ENCODE assay signal across 15 cellular contexts in genomic region chr21:39126486-39126806, GRCh38. TPM values are rescaled to one million over a fixed set of nuclear protein-coding genes. Genes with fewer than 3 reads are reported as not detected.
DNase-seq lines count a peak whose midpoint lies in the region; ATAC-seq, FAIRE-seq and TF ChIP-seq lines count a peak whose summit lies in the region.
"Had no signal": no experiment of that assay in that cellular context is flagged by ENCODE, and none has a peak within 500 bp of the region (broad histone marks: within the 10 kb centered on the region; RNA-seq: fewer than 3 reads in every experiment).

No MANE protein-coding gene starts in this region.

- no peaks in the 10 kb centered on the region for H3K36me3 Mint-ChIP-seq in activated CD8-positive, alpha-beta memory T cell treated with anti-CD3 and anti-CD28 coated beads, Interleukin-2, amount 10 ng/mL, durations not matched to agents 7 days and 5 days
- H3K36me3 Mint-ChIP-seq in activated CD4-positive, alpha-beta memory T cell treated with anti-CD3 and anti-CD28 coated beads, Interleukin-2, amount 10 ng/mL, durations not matched to agents 7 days and 5 days (ENCODE audit: low read depth): no peaks in the 10 kb centered on the region
- H3K36me3 Mint-ChIP-seq: CD8-positive, alpha-beta memory T cell had no signal

- no peak overlapping the region; the same call in 1 of the 2 replicates for H4K8ac ChIP-seq in H1 (ENCODE audit: extremely low read depth, insufficient read depth, low read length)

- H3K4me1 ChIP-seq in A549 (no peaks in the 10 kb centered on the region), Panc1 (ENCODE audit: control insufficient read depth, insufficient read depth, low read length) (no peaks in the 10 kb centered on the region), H1 (replicated peaks in 1 of 4; ENCODE audit: control insufficient read depth in 3 of 4, insufficient read depth in 4 of 4, low read length in 3 of 4) (peaks cover 0 to 4% (median 2%) of the 10 kb centered on the region in 4 experiments; a peak in 5 of 7 replicates), PC-9 (replicated peaks; ENCODE audit: insufficient read depth) (no peaks in the 10 kb centered on the region)

- H3K9me3 ChIP-seq in A549 (no peaks in the 10 kb centered on the region; the same call in 2 of the 3 replicates), Panc1 (ENCODE audit: control insufficient read depth, insufficient read depth, low read depth, low read length) (no peaks in the 10 kb centered on the region), H1 (ENCODE audit: insufficient read depth in 2 of 2, low read depth in 1 of 2, low read length in 1 of 2) (peaks cover 0 to 6% of the 10 kb centered on the region in 2 experiments; a peak in 1 of 4 replicates), PC-9 (ENCODE audit: insufficient read depth, low read depth) (no peaks in the 10 kb centered on the region)
- H3K9me3 ChIP-seq: SK-N-SH had no signal

- H3K79me1 ChIP-seq in H1 (ENCODE audit: low read depth, low read length): no peaks in the 10 kb centered on the region

- 0 out of 2 replicates have a peak overlapping the region, but pooled peaks have one; percentile 24 for H3K18ac ChIP-seq in H1 (ENCODE audit: extremely low read depth, low read length)

- 87% methylated on average over 3 of the region's 4 CpGs for WGBS in A549 (ENCODE audit: missing lambda C conversion rate)
- WGBS in H1 (ENCODE audit: extremely low coverage in 1 of 2, insufficient coverage in 1 of 2, insufficient read length in 1 of 2, insufficient replicate concordance in 2 of 2, low coverage in 1 of 2, low lambda C conversion rate in 2 of 2, missing lambda C conversion rate in 1 of 2), 2 experiments: 78% methylated on average over 4 of the region's 4 CpGs; no CpG with 5 or more reads in 1 of the 2 experiments

- H3K27ac ChIP-seq in A549 (peak overlapping the region; percentile 10 to 60; a peak in 3 of 6 replicates), Panc1 (ENCODE audit: low read length) (no peak overlapping the region), H1 (ENCODE audit: low read depth, low read length) (no peak overlapping the region), PC-9 (no peak overlapping the region)
- H3K27ac ChIP-seq: C4-2B had no signal

- TF ChIP-seq CTCF in A549 (IDR thresholded peaks at IDR 0.05) (no peak), Panc1 (IDR thresholded peaks at IDR 0.05) (no peak), H1 (IDR thresholded peaks at IDR 0.05; ENCODE audit: control extremely low read depth in 1 of 3, insufficient read depth in 1 of 3, low read depth in 1 of 3, low read length in 3 of 3) (no peak; a peak in 1 of 4 replicates), PC-9 (conservative IDR thresholded peaks at IDR 0.05) (no peak)

- no peak overlapping the region for H4K91ac ChIP-seq in H1 (replicated peaks; ENCODE audit: insufficient read length, low read length)

- in situ Hi-C loops in Panc1 (cut with HindIII; ENCODE audit: low pct_unique_long_range_greater_than_20kb, low sequenced_read_pairs): no loop called here

- no peaks in the 10 kb centered on the region for H3K9me3 Mint-ChIP-seq in activated CD8-positive, alpha-beta memory T cell treated with anti-CD3 and anti-CD28 coated beads, Interleukin-2, amount 10 ng/mL, durations not matched to agents 7 days and 5 days (ENCODE audit: low read depth)
- no peaks in the 10 kb centered on the region for H3K9me3 Mint-ChIP-seq in activated CD4-positive, alpha-beta memory T cell treated with anti-CD3 and anti-CD28 coated beads, Interleukin-2, amount 10 ng/mL, durations not matched to agents 7 days and 5 days
- H3K9me3 Mint-ChIP-seq: HFFc6 had no signal

- CTCF ChIA-PET in activated CD8-positive, alpha-beta memory T cell treated with anti-CD3 and anti-CD28 coated beads, Interleukin-2, amount 10 ng/mL, durations not matched to agents 7 days and 5 days (lab: Charles Lee): interaction anchor here (1.8 kb wide), 1 partner anchor 391 kb away, joined by 11 read pairs; no protein-coding TSS in a partner anchor
- CTCF ChIA-PET in A549 (lab: Yijun Ruan, JAX): interaction anchor here (0.9 to 2.3 kb wide), 16 partner anchors 9 to 521 kb away, joined by 3 to 10 read pairs (median 4); no protein-coding TSS in a partner anchor
- CTCF ChIA-PET in Panc1 (lab: Charles Lee): interaction anchor here (0.7 kb wide), 1 partner anchor 623 kb away, joined by 3 read pairs; no protein-coding TSS in a partner anchor
- CTCF ChIA-PET in H1 (lab: Charles Lee; ENCODE audit: partially characterized antibody): interaction anchor here (0.6 to 2.8 kb wide), 31 partner anchors 8 to 1051 kb away, joined by 3 to 18 read pairs (median 3); no protein-coding TSS in a partner anchor
- CTCF ChIA-PET in activated CD4-positive, alpha-beta memory T cell treated with anti-CD3 and anti-CD28 coated beads, Interleukin-2, amount 10 ng/mL, durations not matched to agents 7 days and 5 days (lab: Charles Lee): interaction anchor here (1.5 kb wide), 1 partner anchor 457 kb away, joined by 4 read pairs; no protein-coding TSS in a partner anchor
- CTCF ChIA-PET in PC-9 (lab: Charles Lee): interaction anchor here (1.0 kb wide), 1 partner anchor 126 kb away, joined by 3 read pairs; no protein-coding TSS in a partner anchor

- BruUV-seq in Panc1 (replicated peaks; lab: Mats Ljungman, UMichigan) (no TSS peak), PC-9 (replicated peaks; lab: Mats Ljungman, UMichigan) (no TSS peak)

- H4K5ac ChIP-seq in H1 (ENCODE audit: insufficient read length, low read depth, low read length): no peak overlapping the region

- H3K4me3 ChIP-seq in A549: no peak overlapping the region
- no peak overlapping the region for H3K4me3 ChIP-seq in Panc1 (ENCODE audit: low read depth in 2 of 2, low read length in 2 of 2)
- no peak overlapping the region for H3K4me3 ChIP-seq in H1 (ENCODE audit: extremely low read depth in 1 of 4, insufficient read depth in 2 of 4, low read depth in 3 of 4, low read length in 4 of 4)
- H3K4me3 ChIP-seq in PC-9: no peak overlapping the region

- H3K27me3 ChIP-seq in Panc1 (ENCODE audit: control insufficient read depth, insufficient read depth, low read length): no peaks in the 10 kb centered on the region
- no peaks in the 10 kb centered on the region for H3K27me3 ChIP-seq in H1 (replicated peaks in 1 of 4; ENCODE audit: control insufficient read depth in 3 of 4, extremely low read depth in 1 of 4, insufficient read depth in 3 of 4, low read length in 3 of 4)
- no peaks in the 10 kb centered on the region for H3K27me3 ChIP-seq in PC-9 (ENCODE audit: insufficient read depth, low read depth)

- no peak overlapping the region for H2BK5ac ChIP-seq in H1 (ENCODE audit: low read depth, low read length)

- H4K20me1 ChIP-seq in H1 (replicated peaks in 1 of 2; ENCODE audit: control insufficient read depth in 1 of 2, insufficient read depth in 2 of 2, low read length in 2 of 2): peaks cover 0 to 5% of the 10 kb centered on the region in 2 experiments
- H4K20me1 ChIP-seq in PC-9 (ENCODE audit: insufficient read depth): no peaks in the 10 kb centered on the region

- H3K23me2 ChIP-seq in H1 (ENCODE audit: low read depth, low read length): no peaks in the 10 kb centered on the region; the same call in 1 of the 2 replicates

- H3K14ac ChIP-seq in H1 (ENCODE audit: insufficient read length): no peak overlapping the region

- FAIRE-seq in A549 (lab: Jason Lieb, UNC) (no peak), H1 (lab: Jason Lieb, UNC) (no peak)
- FAIRE-seq: GM12891 had no signal

- no peak overlapping the region for H2AK5ac ChIP-seq in H1 (ENCODE audit: low read depth, low read length)

- no peak overlapping the region for H3K4ac ChIP-seq in H1 (replicated peaks; ENCODE audit: insufficient read length, low read depth, low read length)

- no peak for TF ChIP-seq POLR2A in A549 (IDR thresholded peaks at IDR 0.05; ENCODE audit: low read length)
- no peak for TF ChIP-seq POLR2A in H1 (IDR thresholded peaks at IDR 0.05; ENCODE audit: control extremely low read depth in 1 of 2, low read depth in 2 of 2, low read length in 2 of 2)

- no peaks in the 10 kb centered on the region for H3F3A ChIP-seq in PC-9 (ENCODE audit: insufficient read depth, low read depth)

- H3K79me2 ChIP-seq in H1 (ENCODE audit: control insufficient read depth in 1 of 2, insufficient read depth in 2 of 2, low read length in 2 of 2): no peaks in the 10 kb centered on the region
- H3K79me2 ChIP-seq in PC-9 (ENCODE audit: low read depth): no peaks in the 10 kb centered on the region

- no peak overlapping the region for H2BK20ac ChIP-seq in H1 (ENCODE audit: low read length)

- intact Hi-C loops in Panc1 (cut with micrococcal nuclease; ENCODE audit: unreplicated experiment): no loop called here
- intact Hi-C loops in PC-9 (cut with micrococcal nuclease; ENCODE audit: unreplicated experiment): loop anchor here (1.0 to 5.0 kb wide), 4 partner anchors 104 to 392 kb away; partner anchors contain the start of gene ETS2

- H2BK15ac ChIP-seq in H1 (ENCODE audit: low read length): no peak overlapping the region

- no peak overlapping the region for H3K9ac ChIP-seq in H1 (replicated peaks in 1 of 4; ENCODE audit: extremely low read depth in 1 of 4, low read depth in 3 of 4, low read length in 3 of 4)
- H3K9ac ChIP-seq: SK-N-SH had no signal

- H3K27ac Mint-ChIP-seq in activated CD8-positive, alpha-beta memory T cell treated with anti-CD3 and anti-CD28 coated beads, Interleukin-2, amount 10 ng/mL, durations not matched to agents 7 days and 5 days: no peak overlapping the region
- H3K27ac Mint-ChIP-seq in activated CD4-positive, alpha-beta memory T cell treated with anti-CD3 and anti-CD28 coated beads, Interleukin-2, amount 10 ng/mL, durations not matched to agents 7 days and 5 days: no peak overlapping the region
- H3K27ac Mint-ChIP-seq: HFFc6 had no signal

- H3K4me1 Mint-ChIP-seq in activated CD8-positive, alpha-beta memory T cell treated with anti-CD3 and anti-CD28 coated beads, Interleukin-2, amount 10 ng/mL, durations not matched to agents 7 days and 5 days: peaks cover 7% of the 10 kb centered on the region
- peaks cover 7% of the 10 kb centered on the region for H3K4me1 Mint-ChIP-seq in activated CD4-positive, alpha-beta memory T cell treated with anti-CD3 and anti-CD28 coated beads, Interleukin-2, amount 10 ng/mL, durations not matched to agents 7 days and 5 days

- H3K27me3 Mint-ChIP-seq in activated CD8-positive, alpha-beta memory T cell treated with anti-CD3 and anti-CD28 coated beads, Interleukin-2, amount 10 ng/mL, durations not matched to agents 7 days and 5 days: peaks cover 17% of the 10 kb centered on the region
- H3K27me3 Mint-ChIP-seq in activated CD4-positive, alpha-beta memory T cell treated with anti-CD3 and anti-CD28 coated beads, Interleukin-2, amount 10 ng/mL, durations not matched to agents 7 days and 5 days: peaks cover 13% of the 10 kb centered on the region

- no peak overlapping the region for H2BK12ac ChIP-seq in H1 (ENCODE audit: low read depth, low read length)

- no peak overlapping the region for H3K4me2 ChIP-seq in A549
- no peak overlapping the region for H3K4me2 ChIP-seq in H1 (ENCODE audit: insufficient read depth in 1 of 2, low read depth in 2 of 2, low read length in 2 of 2)
- no peak overlapping the region for H3K4me2 ChIP-seq in PC-9
- H3K4me2 ChIP-seq: SK-N-SH had no signal

- TF ChIP-seq RAD21 in A549 (conservative IDR thresholded peaks at IDR 0.05 in 1 of 2, IDR thresholded peaks at IDR 0.05 in 1 of 2): no peak
- TF ChIP-seq RAD21 in H1 (IDR thresholded peaks at IDR 0.05 in 1 of 2, conservative IDR thresholded peaks at IDR 0.05 in 1 of 2; ENCODE audit: low read depth in 2 of 2, low read length in 2 of 2): no peak

- no peak overlapping the region for H3K23ac ChIP-seq in H1 (ENCODE audit: insufficient read length)

- POLR2A ChIA-PET in A549 (lab: Yijun Ruan, JAX): no interaction called here
- POLR2A ChIA-PET in Panc1 (lab: Charles Lee): interaction anchor here (0.7 kb wide), 1 partner anchor 317 kb away, joined by 4 read pairs; no protein-coding TSS in a partner anchor
- POLR2A ChIA-PET in H1 (lab: Charles Lee; ENCODE audit: partially characterized antibody): interaction anchor here (0.7 to 1.2 kb wide), 2 partner anchors 21 to 739 kb away, joined by 3 to 5 read pairs; no protein-coding TSS in a partner anchor
- POLR2A ChIA-PET in activated CD4-positive, alpha-beta memory T cell treated with anti-CD3 and anti-CD28 coated beads, Interleukin-2, amount 10 ng/mL, durations not matched to agents 7 days and 5 days (lab: Charles Lee): no interaction called here
- POLR2A ChIA-PET in PC-9 (lab: Charles Lee; ENCODE audit: unreplicated experiment): interaction anchor here (0.6 kb wide), 1 partner anchor 127 kb away, joined by 3 read pairs; no protein-coding TSS in a partner anchor

- no peak for ATAC-seq in activated CD8-positive, alpha-beta memory T cell treated with anti-CD3 and anti-CD28 coated beads, Interleukin-2, amount 10 ng/mL, durations not matched to agents 7 days and 5 days
- no peak for ATAC-seq in A549
- ATAC-seq in Panc1: peak; percentile 51; the same call in 1 of the 2 replicates

- no peak overlapping the region for H3K4me3 Mint-ChIP-seq in activated CD8-positive, alpha-beta memory T cell treated with anti-CD3 and anti-CD28 coated beads, Interleukin-2, amount 10 ng/mL, durations not matched to agents 7 days and 5 days
- no peak overlapping the region for H3K4me3 Mint-ChIP-seq in activated CD4-positive, alpha-beta memory T cell treated with anti-CD3 and anti-CD28 coated beads, Interleukin-2, amount 10 ng/mL, durations not matched to agents 7 days and 5 days
- H3K4me3 Mint-ChIP-seq: CD8-positive, alpha-beta memory T cell; HFFc6 had no signal

- peak; percentile 35 for DNase-seq in activated CD8-positive, alpha-beta memory T cell treated with anti-CD3 and anti-CD28 coated beads, Interleukin-2, amount 10 ng/mL, durations not matched to agents 7 days and 5 days
- DNase-seq in activated CD8-positive, alpha-beta memory T cell treated with anti-CD3 and anti-CD28 coated beads, Interleukin-2, amount 50 U/mL, for 48 hours: no peak
- DNase-seq in A549 (ENCODE audit: low read depth in 1 of 2, low spot score in 1 of 2) (no peak), Panc1 (ENCODE audit: low read depth, low spot score) (no peak), H1 (ENCODE audit: low read depth in 1 of 2, low spot score in 2 of 2) (no peak), PC-9 (no peak), NCI-H2029 (lab: John Stamatoyannopoulos, UW) (no peak)
- no peak for DNase-seq in activated CD4-positive, alpha-beta memory T cell treated with anti-CD3 and anti-CD28 coated beads, Interleukin-2, amount 10 ng/mL, durations not matched to agents 7 days and 5 days
- DNase-seq: 8988T; CD8-positive, alpha-beta memory T cell; NK-92 treated with Interleukin-12 subunit alpha and Interleukin-12 subunit beta, amount 100 ng/mL, for 24 hours had no signal

- H3K9me2 ChIP-seq in PC-9 (ENCODE audit: insufficient read depth): no peaks in the 10 kb centered on the region
- H3K9me2 ChIP-seq: SK-N-SH had no signal

- H3K36me3 ChIP-seq in Panc1 (ENCODE audit: control insufficient read depth, insufficient read depth, low read length): no peaks in the 10 kb centered on the region
- no peaks in the 10 kb centered on the region for H3K36me3 ChIP-seq in H1 (ENCODE audit: control insufficient read depth in 2 of 4, insufficient read depth in 4 of 4, low read length in 3 of 4)
- H3K36me3 ChIP-seq in PC-9 (ENCODE audit: low read depth): no peaks in the 10 kb centered on the region

- H3K56ac ChIP-seq in H1 (replicated peaks; ENCODE audit: insufficient read length, low read depth, low read length): no peak overlapping the region

- H2BK120ac ChIP-seq in H1 (replicated peaks; ENCODE audit: low read depth, low read length): no peak overlapping the region

- TF ChIP-seq EP300 in A549 (IDR thresholded peaks at IDR 0.05) (no peak), H1 (IDR thresholded peaks at IDR 0.05; ENCODE audit: borderline replicate concordance in 1 of 2, low read depth in 2 of 2, low read length in 2 of 2) (no peak)

- H2AFZ ChIP-seq in H1 (ENCODE audit: low read length): no peak overlapping the region
- no peak overlapping the region for H2AFZ ChIP-seq in PC-9

RNA-seq across cellular contexts. Expression of gene PSMG1, which starts 56.8 kb away (rescaled TPM):
- 10 to 100 TPM; 62.9 to 88.1 TPM for total RNA-seq in activated CD8-positive, alpha-beta memory T cell treated with anti-CD3 and anti-CD28 coated beads, Interleukin-2, amount 10 ng/mL, durations not matched to agents 7 days and 5 days
- polyA plus RNA-seq in A549 (2011; rRNA removed) (84.1 and 95.8 TPM in 2 replicates), A549 (2017; fragmentation: RNase III; extraction: RNeasy Plus Mini Kit Qiagen cat#74134 plus additional on column Dnase treatment) (96.0 to 102 TPM (median 98.8 TPM) in 3 replicates), H1 (2011; rRNA removed) (29.2 and 50.7 TPM in 2 replicates)
- 61.2 TPM in 2 replicates for polyA plus RNA-seq in A549 (2012; cell fraction: cytosol; rRNA removed)
- 13.9 and 21.7 TPM in 2 replicates for polyA plus RNA-seq in A549 (2012; cell fraction: nucleus; rRNA removed)
- 7.7 and 10.1 TPM in 2 replicates for polyA minus RNA-seq in A549 (2011; rRNA and poly(A)+ RNA removed)
- total RNA-seq in Panc1 (2021; ENCODE audit: unreplicated experiment) (70.0 TPM), PC-9 (2021) (20.4 and 29.0 TPM in 2 replicates)
- polyA plus RNA-seq in Panc1 (2012; ENCODE audit: insufficient read length): 50.9 TPM
- 93.0 and 93.7 TPM in 2 replicates for total RNA-seq in H1 (2021; fragmentation: NEBNext Ultra II Directional; extraction: Animal tissue kit (Norgen Biotek cat#: 25700))
- polyA plus RNA-seq in H1 (2011; cell fraction: cytosol; rRNA removed): 52.0 TPM
- polyA plus RNA-seq in H1 (2011; cell fraction: nucleus; rRNA removed): 15.7 TPM
- polyA plus RNA-seq in H1 (2012, experiment 1 of 2): 54.0 to 70.9 TPM (median 61.6 TPM) in 4 replicates
- 22.8 TPM for polyA plus RNA-seq in H1 (2012, experiment 2 of 2)
- polyA plus RNA-seq in H1 (2013, experiment 1 of 2): 103 TPM
- polyA plus RNA-seq in H1 (2013, experiment 2 of 2): 118 TPM
- 16.5 and 24.9 TPM in 2 replicates for polyA minus RNA-seq in H1 (2011; rRNA and poly(A)+ RNA removed)
- polyA minus RNA-seq in H1 (2011; cell fraction: cytosol; rRNA and poly(A)+ RNA removed): 15.3 TPM
- 13.2 TPM for polyA minus RNA-seq in H1 (2011; cell fraction: nucleus; rRNA and poly(A)+ RNA removed)
- 10 to 100 TPM; 59.6 to 66.2 TPM for total RNA-seq in activated CD4-positive, alpha-beta memory T cell treated with anti-CD3 and anti-CD28 coated beads, Interleukin-2, amount 10 ng/mL, durations not matched to agents 7 days and 5 days

Comparison
In these comparisons a context has a peak if more than half of its experiments do, and no peak if none do; other contexts are left out.
1. H3K27ac ChIP-seq: peak in A549 (2 of 2); none in Panc1 (single experiment), H1 (single experiment) and PC-9 (single experiment).
2. POLR2A ChIA-PET loops: an anchor here in Panc1 (0.7 kb wide), H1 (0.7 to 1.2 kb wide) and PC-9 (0.6 kb wide); none called in A549 and activated CD4-positive, alpha-beta memory T cell treated with anti-CD3 and anti-CD28 coated beads, Interleukin-2, amount 10 ng/mL, durations not matched to agents 7 days and 5 days.